ENCODE assay signal across 6 cellular contexts in genomic region chr6:146106532-146106931, GRCh38.
"Had no signal": no experiment of that assay in that cellular context is flagged by ENCODE, and none has a peak within 500 bp of the region (broad histone marks: within the 10 kb centered on the region; RNA-seq: fewer than 3 reads in every experiment).

No MANE protein-coding gene starts in this region.

- DNase-seq: GOT3, H7, HFFc6 had no signal

- H3K4me3 ChIP-seq: HAP-1 had no signal

- ATAC-seq: HCT116, HepG2 had no signal
